In the genomic region with DNA sequence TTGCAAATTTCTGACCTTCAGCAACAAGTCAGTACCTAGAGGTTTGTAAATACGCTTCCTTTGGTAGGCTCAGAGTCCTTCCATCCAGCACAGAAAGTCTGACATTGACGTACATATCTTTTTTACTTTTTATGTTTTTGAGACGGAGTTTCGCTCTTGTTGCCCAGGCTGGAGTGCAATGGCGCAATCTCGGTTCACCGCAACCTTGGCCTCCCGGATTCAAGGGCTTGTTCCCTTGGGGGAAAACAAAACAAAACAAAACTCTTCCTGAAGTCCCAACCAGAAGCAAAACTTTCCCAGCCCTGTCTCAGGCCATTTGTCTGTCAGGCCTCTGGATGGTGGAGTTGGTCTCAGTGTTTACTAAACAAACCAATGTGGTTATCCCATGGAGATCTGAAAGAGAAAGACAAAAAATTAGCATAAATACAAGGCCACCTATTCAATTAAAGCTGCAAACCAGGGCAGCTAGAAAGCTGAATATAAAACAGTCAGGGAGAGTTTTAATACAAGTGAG, we compare ENCODE assay signal across 13 cellular contexts. TPM values are rescaled to one million over a fixed set of nuclear protein-coding genes. Genes with fewer than 3 reads are reported as not detected.
A peak's percentile ranks its signal among the peaks of the same experiment; 100 is the strongest.
DNase-seq lines count a peak whose midpoint lies in the region; ATAC-seq and TF ChIP-seq lines count a peak whose summit lies in the region.
"Had no signal": no experiment of that assay in that cellular context is flagged by ENCODE, and none has a peak within 500 bp of the region (broad histone marks: within the 10 kb centered on the region; RNA-seq: fewer than 3 reads in every experiment).

No MANE protein-coding gene starts in this region.

- H3K27me3 Mint-ChIP-seq in MCF 10A (ENCODE audit: insufficient read depth, unreplicated experiment): no peaks in the 10 kb centered on the region
- peaks cover 0 to 5% of the 10 kb centered on the region in 2 donors for H3K27me3 Mint-ChIP-seq in CD8-positive, alpha-beta memory T cell

- H3K27me3 ChIP-seq in HAP-1 (ENCODE audit: low read depth) (no peaks in the 10 kb centered on the region), right cardiac atrium (ENCODE audit: control insufficient read depth, insufficient read depth) (no peaks in the 10 kb centered on the region), sigmoid colon (no peaks in the 10 kb centered on the region)
- no peaks in the 10 kb centered on the region for H3K27me3 ChIP-seq in CD8-positive, alpha-beta memory T cell (ENCODE audit: insufficient read depth, low read length, poor library complexity, severe bottlenecking)
- H3K27me3 ChIP-seq: MG63 had no signal

- H3K4me1 ChIP-seq in HAP-1 (peaks cover 32% of the 10 kb centered on the region), right cardiac atrium (ENCODE audit: control insufficient read depth, insufficient read depth, low read length) (peaks cover 4% of the 10 kb centered on the region), sigmoid colon (peaks cover 0 to 36% (median 29%) of the 10 kb centered on the region in 4 donors)
- no peaks in the 10 kb centered on the region for H3K4me1 ChIP-seq in CD8-positive, alpha-beta memory T cell (ENCODE audit: insufficient read depth, low read length)
- H3K4me1 ChIP-seq: prostate gland had no signal

- peaks cover 9% of the 10 kb centered on the region for H3K9me3 ChIP-seq in HAP-1
- no peaks in the 10 kb centered on the region for H3K9me3 ChIP-seq in right cardiac atrium (ENCODE audit: control insufficient read depth, low read length)
- no peaks in the 10 kb centered on the region for H3K9me3 ChIP-seq in sigmoid colon
- H3K9me3 ChIP-seq in CD8-positive, alpha-beta memory T cell (ENCODE audit: low read length): no peaks in the 10 kb centered on the region
- H3K9me3 ChIP-seq: prostate gland had no signal

- H3K27ac ChIP-seq in right cardiac atrium (ENCODE audit: low read length): peak overlapping the region; percentile 65
- H3K27ac ChIP-seq in sigmoid colon: peak overlapping the region; percentile 43 to 56 (median 47)
- H3K27ac ChIP-seq in CD8-positive, alpha-beta memory T cell (ENCODE audit: low read depth, low read length): no peak overlapping the region
- H3K27ac ChIP-seq: epithelial cell of prostate had no signal

- H3K4me3 ChIP-seq in HAP-1 (no peak overlapping the region), right cardiac atrium (ENCODE audit: low read length) (no peak overlapping the region), sigmoid colon (no peak overlapping the region), foreskin fibroblast (ENCODE audit: low read depth in 1 of 2, low read length in 2 of 2) (no peak overlapping the region)
- no peak overlapping the region for H3K4me3 ChIP-seq in CD8-positive, alpha-beta memory T cell (ENCODE audit: low read length)
- H3K4me3 ChIP-seq: MG63, prostate gland had no signal

- CTCF ChIA-PET in MCF 10A (lab: Yijun Ruan, JAX): interaction anchor here (0.6 to 0.9 kb wide), 4 partner anchors 9 to 19 kb away, joined by 3 to 5 read pairs (median 3); no protein-coding TSS in a partner anchor
- CTCF ChIA-PET in CD8-positive, alpha-beta memory T cell (lab: Charles Lee): no interaction called here

- POLR2A ChIA-PET in MCF 10A (lab: Yijun Ruan, JAX): interaction anchor here (0.7 to 1.7 kb wide), 6 partner anchors 8 to 36 kb away, joined by 3 to 7 read pairs (median 4); no protein-coding TSS in a partner anchor
- POLR2A ChIA-PET in CD8-positive, alpha-beta memory T cell (lab: Charles Lee): no interaction called here

- H3K27ac Mint-ChIP-seq in MCF 10A (ENCODE audit: low read depth, unreplicated experiment): no peak overlapping the region
- H3K27ac Mint-ChIP-seq in CD8-positive, alpha-beta memory T cell: no peak overlapping the region
- H3K27ac Mint-ChIP-seq: activated CD8-positive, alpha-beta T cell treated with anti-CD3 and anti-CD28 coated beads, Interleukin-2, amount 10 ng/mL, durations not matched to agents 7 days and 5 days had no signal

- in situ Hi-C loops in HAP-1 (cut with MboI; ENCODE audit: low sequenced_read_pairs): no loop called here

- no peaks in the 10 kb centered on the region for H3K36me3 ChIP-seq in HAP-1 (replicated peaks)
- no peaks in the 10 kb centered on the region for H3K36me3 ChIP-seq in sigmoid colon
- no peaks in the 10 kb centered on the region for H3K36me3 ChIP-seq in CD8-positive, alpha-beta memory T cell (ENCODE audit: insufficient read depth, low read length)
- H3K36me3 ChIP-seq: MG63, prostate gland had no signal

- intact Hi-C loops in MCF 10A (cut with micrococcal nuclease): no loop called here
- intact Hi-C loops in right cardiac atrium (cut with DNase I): no loop called here
- intact Hi-C loops in sigmoid colon (cut with DNase I): no loop called here

- WGBS in right cardiac atrium: 46% methylated on average over 8 of the region's 8 CpGs
- 85 to 86% methylated on average over 8 of the region's 8 CpGs for WGBS in sigmoid colon, 2 donors

- H3K4me1 Mint-ChIP-seq in MCF 10A (ENCODE audit: insufficient read depth, unreplicated experiment): peaks cover 6% of the 10 kb centered on the region
- no peaks in the 10 kb centered on the region for H3K4me1 Mint-ChIP-seq in CD8-positive, alpha-beta memory T cell

- no peak for TF ChIP-seq POLR2A in sigmoid colon (IDR thresholded peaks at IDR 0.05)

- TF ChIP-seq CTCF in MCF 10A (IDR thresholded peaks at IDR 0.05; ENCODE audit: unreplicated experiment): no peak
- TF ChIP-seq CTCF in sigmoid colon (IDR thresholded peaks at IDR 0.05): no peak
- no peak for TF ChIP-seq CTCF in foreskin fibroblast (IDR thresholded peaks at IDR 0.05; ENCODE audit: low read depth, low read length)

- ATAC-seq in right cardiac atrium: peak; percentile 40 to 63
- ATAC-seq: activated CD8-positive, alpha-beta T cell treated with anti-CD3 and anti-CD28 coated beads, Interleukin-2, amount 10 ng/mL, durations not matched to agents 7 days and 5 days had no signal

- no peaks in the 10 kb centered on the region for H3K9me3 Mint-ChIP-seq in MCF 10A (ENCODE audit: unreplicated experiment)
- H3K9me3 Mint-ChIP-seq in CD8-positive, alpha-beta memory T cell: peaks cover 0 to 6% (median 3%) of the 10 kb centered on the region in 5 donors

- H3K36me3 Mint-ChIP-seq in MCF 10A (ENCODE audit: insufficient read depth, unreplicated experiment): no peaks in the 10 kb centered on the region
- no peaks in the 10 kb centered on the region for H3K36me3 Mint-ChIP-seq in CD8-positive, alpha-beta memory T cell

- no TSS peak for BruUV-seq in MCF 10A (replicated peaks; lab: Mats Ljungman, UMichigan)

- peak; percentile 72 to 96 for DNase-seq in HAP-1 (ENCODE audit: low spot score in 2 of 2)
- DNase-seq in MCF 10A (ENCODE audit: unreplicated experiment): peak; percentile 14
- peak; percentile 55 to 74 (median 63) for DNase-seq in right cardiac atrium
- DNase-seq in sigmoid colon: no peak
- DNase-seq in foreskin fibroblast: no peak
- DNase-seq in CD8-positive, alpha-beta memory T cell: no peak
- no peak for DNase-seq in NCI-H1092 (lab: John Stamatoyannopoulos, UW)
- no peak for DNase-seq in AG08396 (ENCODE audit: low spot score)
- DNase-seq: activated CD8-positive, alpha-beta T cell treated with anti-CD3 and anti-CD28 coated beads, Interleukin-2, amount 10 ng/mL, durations not matched to agents 7 days and 5 days; MG63; NCI-H524 treated with DMSO at 0.1 percent for 48 hours had no signal

- TF ChIP-seq EP300 in sigmoid colon (IDR thresholded peaks at IDR 0.05): no peak

- no peak overlapping the region for H3K4me3 Mint-ChIP-seq in MCF 10A (ENCODE audit: unreplicated experiment)
- H3K4me3 Mint-ChIP-seq in CD8-positive, alpha-beta memory T cell: no peak overlapping the region
- H3K4me3 Mint-ChIP-seq: activated CD8-positive, alpha-beta T cell treated with anti-CD3 and anti-CD28 coated beads, Interleukin-2, amount 10 ng/mL, durations not matched to agents 7 days and 5 days had no signal

RNA-seq across cellular contexts. Expression of a gene that starts 29.6 kb away (rescaled TPM):
- 54.2 and 61.3 TPM in 2 replicates for total RNA-seq in MCF 10A (2022)
- 10 to 100 TPM; 37.4 to 53.5 (median 41.6) TPM for total RNA-seq in right cardiac atrium
- polyA plus RNA-seq in right cardiac atrium: 19.9 TPM
- 100 to 1,000 TPM; 176 to 271 (median 205) TPM for total RNA-seq in sigmoid colon
- polyA plus RNA-seq in sigmoid colon: 10 to 100 TPM; 12.7 to 26.0 (median 15.0) TPM
- 10 to 100 TPM; 61.5 to 62.4 TPM for total RNA-seq in CD8-positive, alpha-beta memory T cell
- 23.4 TPM for polyA plus RNA-seq in CD8-positive, alpha-beta memory T cell

Comparison
In these comparisons a context has a peak if more than half of its experiments do, and no peak if none do; other contexts are left out.
1. DNase-seq: peak in HAP-1 (2 of 2), MCF 10A (single experiment) and right cardiac atrium (3 of 3); none in sigmoid colon (single experiment), foreskin fibroblast (0 of 2), CD8-positive, alpha-beta memory T cell (0 of 5), NCI-H1092 (single experiment) and AG08396 (single experiment).